ENCODE assay signal across 18 cellular contexts in genomic region chr14:64536488-64537245, GRCh38. TPM values are rescaled to one million over a fixed set of nuclear protein-coding genes. Genes with fewer than 3 reads are reported as not detected.
DNase-seq lines count a peak whose midpoint lies in the region; ATAC-seq and TF ChIP-seq lines count a peak whose summit lies in the region.
"Had no signal": no experiment of that assay in that cellular context is flagged by ENCODE, and none has a peak within 500 bp of the region (broad histone marks: within the 10 kb centered on the region; RNA-seq: fewer than 3 reads in every experiment).

No MANE protein-coding gene starts in this region.

- peaks cover 30% of the 10 kb centered on the region for H3K4me1 ChIP-seq in KMS-11 (ENCODE audit: low read depth, poor library complexity, severe bottlenecking)

- no peak overlapping the region for H3K4me3 ChIP-seq in BJ (ENCODE audit: low read depth, low read length)
- H3K4me3 ChIP-seq in KMS-11 (IDR thresholded peaks at IDR 0.05; ENCODE audit: insufficient read depth, low read depth, low read length), result no peak overlapping the region
- no peak overlapping the region for H3K4me3 ChIP-seq in cardiac fibroblast (replicated peaks in 1 of 2; ENCODE audit: low read depth in 2 of 2, low read length in 2 of 2)
- H3K4me3 ChIP-seq: lung had no signal

- TF ChIP-seq CTCF in BJ (IDR thresholded peaks at IDR 0.05; ENCODE audit: insufficient read depth, low read depth, low read length), result no peak
- TF ChIP-seq CTCF in KMS-11 (conservative IDR thresholded peaks at IDR 0.05; ENCODE audit: low read depth, low read length), result no peak
- TF ChIP-seq CTCF in cardiac fibroblast (IDR thresholded peaks at IDR 0.05; ENCODE audit: low read depth, low read length), result no peak
- no peak for TF ChIP-seq CTCF in nephron (IDR thresholded peaks at IDR 0.05; ENCODE audit: unreplicated experiment in 3 of 3)

- ATAC-seq in HG03039 (IDR thresholded peaks at IDR 0.05; ENCODE audit: unreplicated experiment), result no peak
- no peak for ATAC-seq in GM21528 (IDR thresholded peaks at IDR 0.05; ENCODE audit: low FRiP score, unreplicated experiment)
- ATAC-seq: activated T-cell treated with anti-CD3 and anti-CD28 coated beads, Interleukin-2, amount 50 U/mL, for 72 hours; stimulated activated naive CD8-positive, alpha-beta T cell treated with anti-CD3 and anti-CD28 coated beads, Interleukin-15, amount 100 ng/mL, for 72 hours had no signal

- CTCF ChIA-PET in BJ (lab: Yijun Ruan, JAX), result interaction anchor here (0.6 to 7.9 kb wide), 9 partner anchors 12 to 351 kb away, joined by 3 to 91 read pairs (median 5); no protein-coding TSS in a partner anchor

- DNase-seq in BJ (ENCODE audit: low read depth), result peak; percentile 33
- DNase-seq in cardiac fibroblast (ENCODE audit: low read depth in 2 of 2), result peak; percentile 40 to 47
- no peak for DNase-seq in OCI-M1 (lab: John Stamatoyannopoulos, UW)
- DNase-seq in NCI-H1436 treated with DMSO at 0.1 percent for 48 hours (lab: John Stamatoyannopoulos, UW), result no peak
- DNase-seq: activated CD4-positive, alpha-beta T cell treated with anti-CD3 and anti-CD28 coated beads, Interleukin-2, amount 10 ng/mL, durations not matched to agents 24 days and 14 days; activated T-cell treated with anti-CD3 and anti-CD28 coated beads, Interleukin-2, amount 50 U/mL, for 72 hours; amniotic stem cell; BE2C; dermis blood vessel endothelial cell; DMS79 treated with DMSO at 0.1 percent for 48 hours; NCI-H774; stimulated activated naive CD8-positive, alpha-beta T cell treated with anti-CD3 and anti-CD28 coated beads, Interleukin-15, amount 100 ng/mL, for 72 hours; T-helper 9 cell had no signal

- no peaks in the 10 kb centered on the region for H4K20me1 ChIP-seq in KMS-11 (ENCODE audit: insufficient read depth)

- H3K79me2 ChIP-seq in KMS-11 (ENCODE audit: insufficient read depth, low read depth), result no peaks in the 10 kb centered on the region

- no peaks in the 10 kb centered on the region for H3K27me3 Mint-ChIP-seq in nephron (ENCODE audit: low read depth)

- no peaks in the 10 kb centered on the region for H3K36me3 ChIP-seq in BJ (ENCODE audit: control insufficient read depth, insufficient read depth, low read length)
- no peaks in the 10 kb centered on the region for H3K36me3 ChIP-seq in KMS-11 (ENCODE audit: insufficient read depth)
- H3K36me3 ChIP-seq: BE2C had no signal

- H3K9me3 Mint-ChIP-seq in nephron, result peaks cover 11% of the 10 kb centered on the region

- H2AFZ ChIP-seq in KMS-11 (ENCODE audit: low read depth), result no peak overlapping the region

- no peaks in the 10 kb centered on the region for H3K27me3 ChIP-seq in BJ (ENCODE audit: control insufficient read depth, insufficient read depth, low read length)
- H3K27me3 ChIP-seq in KMS-11 (ENCODE audit: insufficient read depth, low read depth), result no peaks in the 10 kb centered on the region
- H3K27me3 ChIP-seq: BE2C had no signal

- peak overlapping the region; percentile 48 for H3K27ac ChIP-seq in KMS-11

- H3K27ac Mint-ChIP-seq in nephron, result peak overlapping the region; percentile 59 to 79 (median 77)
- H3K27ac Mint-ChIP-seq: activated CD4-positive, alpha-beta T cell treated with anti-CD3 and anti-CD28 coated beads, Interleukin-2, amount 10 ng/mL, durations not matched to agents 24 days and 14 days; activated T-cell treated with anti-CD3 and anti-CD28 coated beads, Interleukin-2, amount 50 U/mL, for 72 hours; stimulated activated naive CD8-positive, alpha-beta T cell treated with anti-CD3 and anti-CD28 coated beads, Interleukin-15, amount 100 ng/mL, for 72 hours had no signal

- H3K4me3 Mint-ChIP-seq in nephron, result peak overlapping the region; percentile 65 to 76 (median 69)
- H3K4me3 Mint-ChIP-seq: activated CD4-positive, alpha-beta T cell treated with anti-CD3 and anti-CD28 coated beads, Interleukin-2, amount 10 ng/mL, durations not matched to agents 24 days and 14 days; activated T-cell treated with anti-CD3 and anti-CD28 coated beads, Interleukin-2, amount 50 U/mL, for 72 hours; stimulated activated naive CD8-positive, alpha-beta T cell treated with anti-CD3 and anti-CD28 coated beads, Interleukin-15, amount 100 ng/mL, for 72 hours had no signal

- peaks cover 8% of the 10 kb centered on the region for H3K36me3 Mint-ChIP-seq in nephron (ENCODE audit: low read depth)

- POLR2A ChIA-PET in BJ (lab: Charles Lee), result no interaction called here

- H3K9ac ChIP-seq in KMS-11, result no peak overlapping the region

- H3K4me2 ChIP-seq in KMS-11, result peak overlapping the region; percentile 29; the same call in 1 of the 2 replicates

- H3K4me1 Mint-ChIP-seq in nephron, result peaks cover 11% of the 10 kb centered on the region

RNA-seq across cellular contexts. Expression of gene HSPA2, which starts 3.9 kb away (rescaled TPM):
- polyA plus RNA-seq in BJ (2011; rRNA removed), result 64.1 and 96.1 TPM in 2 replicates
- 57.8 and 70.6 TPM in 2 replicates for polyA minus RNA-seq in BJ (2011; rRNA and poly(A)+ RNA removed)

RNA-seq across cellular contexts. Expression of gene PPP1R36, which starts 13.1 kb away (rescaled TPM):
- polyA plus RNA-seq in BJ (2011; rRNA removed), result 0.65 and 0.67 TPM in 2 replicates
- polyA minus RNA-seq in BJ (2011; rRNA and poly(A)+ RNA removed), result 0.46 TPM in 1 of 2 replicates, not detected in the other

RNA-seq across cellular contexts. Expression of gene ZBTB1, which starts 32.1 kb away (rescaled TPM):
- polyA plus RNA-seq in BJ (2011; rRNA removed), result 16.0 and 32.7 TPM in 2 replicates
- polyA minus RNA-seq in BJ (2011; rRNA and poly(A)+ RNA removed), result 18.5 and 22.7 TPM in 2 replicates

RNA-seq across cellular contexts. Expression of gene ZBTB25, which starts 33.0 kb away (rescaled TPM):
- polyA plus RNA-seq in BJ (2011; rRNA removed), result 5.8 and 6.1 TPM in 2 replicates
- polyA minus RNA-seq in BJ (2011; rRNA and poly(A)+ RNA removed), result 7.8 and 8.3 TPM in 2 replicates

Comparison
In these comparisons a context has a peak if more than half of its experiments do, and no peak if none do; other contexts are left out.
1. DNase-seq: peak in BJ (single experiment) and cardiac fibroblast (2 of 2); none in OCI-M1 (single experiment) and NCI-H1436 treated with DMSO at 0.1 percent for 48 hours (single experiment).